12 cellular contexts compared by ENCODE assay signal in the genomic region with DNA sequence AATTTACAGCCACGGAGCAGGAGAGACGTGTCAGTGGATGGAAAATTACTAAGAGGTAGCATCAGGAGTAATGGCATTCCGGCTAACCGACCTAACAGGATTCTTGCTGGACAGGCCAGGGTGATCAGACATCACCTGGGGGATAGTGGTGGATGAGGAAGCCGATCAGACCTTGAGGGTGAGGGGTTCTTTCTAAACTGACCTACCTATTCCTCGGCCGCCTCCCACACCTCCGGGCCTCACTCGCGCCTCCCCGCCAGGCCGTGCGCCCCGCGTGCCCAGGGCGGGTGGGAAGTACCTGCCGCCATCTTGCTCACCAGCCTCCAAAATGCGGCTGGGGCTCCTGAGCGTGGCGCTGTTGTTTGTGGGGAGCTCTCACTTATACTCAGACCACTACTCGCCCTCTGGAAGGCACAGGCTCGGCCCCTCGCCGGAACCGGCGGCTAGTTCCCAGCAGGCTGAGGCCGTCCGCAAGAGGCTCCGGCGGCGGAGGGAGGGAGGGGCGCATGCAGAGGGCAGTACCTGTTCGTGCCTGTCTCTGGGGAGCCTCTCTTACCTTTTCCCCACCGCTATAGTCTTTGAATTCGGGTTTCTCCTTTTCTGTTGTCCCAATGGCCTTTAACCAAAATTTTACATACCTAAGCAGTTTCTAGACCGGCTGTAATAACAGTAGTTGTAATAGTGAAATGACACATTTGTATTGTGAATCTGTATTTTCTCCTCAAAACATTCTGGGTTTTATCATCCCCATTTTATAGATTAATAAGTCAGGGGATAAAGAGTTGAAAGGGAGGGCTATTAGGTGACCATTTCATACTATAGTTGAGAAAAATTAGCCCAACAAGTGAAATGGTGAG. TPM values are rescaled to one million over a fixed set of nuclear protein-coding genes. Genes with fewer than 3 reads are reported as not detected.
DNase-seq lines count a peak whose midpoint lies in the region; ATAC-seq, FAIRE-seq and TF ChIP-seq lines count a peak whose summit lies in the region.
"Had no signal": no experiment of that assay in that cellular context is flagged by ENCODE, and none has a peak within 500 bp of the region (broad histone marks: within the 10 kb centered on the region; RNA-seq: fewer than 3 reads in every experiment).

A gene with protein sequence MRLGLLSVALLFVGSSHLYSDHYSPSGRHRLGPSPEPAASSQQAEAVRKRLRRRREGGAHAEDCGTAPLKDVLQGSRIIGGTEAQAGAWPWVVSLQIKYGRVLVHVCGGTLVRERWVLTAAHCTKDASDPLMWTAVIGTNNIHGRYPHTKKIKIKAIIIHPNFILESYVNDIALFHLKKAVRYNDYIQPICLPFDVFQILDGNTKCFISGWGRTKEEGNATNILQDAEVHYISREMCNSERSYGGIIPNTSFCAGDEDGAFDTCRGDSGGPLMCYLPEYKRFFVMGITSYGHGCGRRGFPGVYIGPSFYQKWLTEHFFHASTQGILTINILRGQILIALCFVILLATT (plus strand): TSS at position 290 of the 857 bp plus-strand sequence. CDS start 39 bp downstream, at position 329.

- peak within 1 kb of the TSS; percentile 23 to 53 (median 46) for H3K4me3 ChIP-seq in esophagus squamous epithelium
- H3K4me3 ChIP-seq in lower lobe of right lung = peak within 1 kb of the TSS; percentile 38
- H3K4me3 ChIP-seq in stomach = peak within 1 kb of the TSS; percentile 17 to 28 (median 25)

- H3K36me3 ChIP-seq in esophagus squamous epithelium (no peaks in the 10 kb centered on the region), lower lobe of right lung (no peaks in the 10 kb centered on the region), stomach (no peaks in the 10 kb centered on the region)

- H3K9me3 ChIP-seq in esophagus squamous epithelium (peaks cover 0 to 9% (median 0%) of the 10 kb centered on the region in 3 donors), lower lobe of right lung (peaks cover 4% of the 10 kb centered on the region), stomach (peaks cover 0 to 9% (median 0%) of the 10 kb centered on the region in 4 donors)

- CTCF ChIA-PET in WTC11 (lab: Charles Lee) = interaction anchor here (0.8 to 1.0 kb wide), 4 partner anchors 17 to 185 kb away, joined by 3 to 7 read pairs (median 6); no protein-coding TSS in a partner anchor

- H3K27me3 ChIP-seq in esophagus squamous epithelium (peaks cover 0 to 6% (median 0%) of the 10 kb centered on the region in 4 donors), lower lobe of right lung (ENCODE audit: low read depth) (no peaks in the 10 kb centered on the region), stomach (peaks cover 0 to 8% (median 0%) of the 10 kb centered on the region in 3 donors)

- TF ChIP-seq CTCF in WTC11 (IDR thresholded peaks at IDR 0.05) (no peak), esophagus squamous epithelium (IDR thresholded peaks at IDR 0.05) (peak in 4 of 6 experiments; percentile 6 to 39 (median 8)), lower lobe of right lung (IDR thresholded peaks at IDR 0.05) (peak; percentile 13), stomach (IDR thresholded peaks at IDR 0.05) (no peak), D721Med (IDR thresholded peaks at IDR 0.05; ENCODE audit: insufficient read depth, missing control alignments) (no peak)

- peaks cover 14% of the 10 kb centered on the region for H3K36me3 Mint-ChIP-seq in WTC11

- H3K4me1 Mint-ChIP-seq in WTC11 = peaks cover 4% of the 10 kb centered on the region

- ATAC-seq in WTC11 (peak; percentile 99), lower lobe of right lung (peak; percentile 82 to 85), GM21390 (IDR thresholded peaks at IDR 0.05; ENCODE audit: unreplicated experiment) (no peak)

- peak within 1 kb of the TSS; percentile 60 for H3K4me3 Mint-ChIP-seq in WTC11

- FAIRE-seq in D721Med (lab: Jason Lieb, UNC) = no peak
- FAIRE-seq: GM18507, H54 had no signal

- TF ChIP-seq POLR2A in esophagus squamous epithelium (IDR thresholded peaks at IDR 0.05) = no peak
- TF ChIP-seq POLR2A in stomach (IDR thresholded peaks at IDR 0.05) = no peak

- no peak for TF ChIP-seq EP300 in stomach (IDR thresholded peaks at IDR 0.05)

- intact Hi-C loops in esophagus squamous epithelium (cut with DNase I) = no loop called here
- intact Hi-C loops in lower lobe of right lung (cut with DNase I) = no loop called here
- intact Hi-C loops in stomach (cut with DNase I; ENCODE audit: low total_unique reads) = no loop called here

- WGBS in esophagus squamous epithelium, 2 donors = 41 to 43% methylated on average over 24 to 34 of the region's 36 CpGs
- WGBS in stomach, 5 donors = 38 to 47% (median 46%) methylated on average over 36 of the region's 36 CpGs

- peak; percentile 85 for DNase-seq in WTC11 (ENCODE audit: low spot score)
- no peak for DNase-seq in esophagus squamous epithelium (lab: John Stamatoyannopoulos, UW)
- peak; percentile 62 for DNase-seq in lower lobe of right lung
- DNase-seq in stomach = no peak
- no peak for DNase-seq in NCI-H2196 treated with DMSO at 0.1 percent for 48 hours (lab: John Stamatoyannopoulos, UW; ENCODE audit: unreplicated experiment)
- no peak for DNase-seq in NCI-H1694 (lab: John Stamatoyannopoulos, UW)
- DNase-seq in D721Med (ENCODE audit: insufficient read length, low spot score) = no peak
- DNase-seq: activated gamma-delta T cell treated with Interleukin-2 at 50 U/mL for 16 hours, NCI-H1105 had no signal

- H3K27ac Mint-ChIP-seq in WTC11 = peak within 1 kb of the TSS; percentile 48; the same call in 1 of the 2 replicates

- H3K27ac ChIP-seq in esophagus squamous epithelium (peak within 1 kb of the TSS in 3 of 4 donors; percentile 69 to 76 (median 76)), lower lobe of right lung (no peak within 1 kb of the TSS), stomach (no peak within 1 kb of the TSS)

- peaks cover 9% of the 10 kb centered on the region for H3K27me3 Mint-ChIP-seq in WTC11 (ENCODE audit: low read depth)

- H3K9me3 Mint-ChIP-seq in WTC11 = peaks cover 23% of the 10 kb centered on the region

- H3K4me1 ChIP-seq in esophagus squamous epithelium (peaks cover 0 to 31% (median 3%) of the 10 kb centered on the region in 3 donors), lower lobe of right lung (no peaks in the 10 kb centered on the region), stomach (peaks cover 0 to 4% (median 0%) of the 10 kb centered on the region in 4 donors)

- POLR2A ChIA-PET in WTC11 (lab: Charles Lee) = interaction anchor here (0.5 to 0.6 kb wide), 2 partner anchors 12 to 241 kb away, joined by 3 to 5 read pairs; no protein-coding TSS in a partner anchor

TF ChIP-seq in WTC11, 78 proteins besides CTCF, POLR2A, EP300 and RAD21 (continues in another document):
- TF ChIP-seq ZNF317 (CRISPR knock-in tag; IDR thresholded peaks at IDR 0.05; ENCODE audit: borderline replicate concordance, low read depth) (no peak), ZBTB21 (CRISPR knock-in tag; IDR thresholded peaks at IDR 0.05; ENCODE audit: borderline replicate concordance) (peak; percentile 71; the same call in 1 of the 2 replicates), MAX (CRISPR knock-in tag; IDR thresholded peaks at IDR 0.05) (peak; percentile 89), KAT7 (CRISPR knock-in tag; IDR thresholded peaks at IDR 0.05; ENCODE audit: borderline replicate concordance) (0 out of 2 replicates have a peak, but pooled peaks have one; percentile 42), FOXP4 (CRISPR knock-in tag; IDR thresholded peaks at IDR 0.05) (0 out of 2 replicates have a peak, but pooled peaks have one; percentile 34), OVOL2 (CRISPR knock-in tag; IDR thresholded peaks at IDR 0.05; ENCODE audit: borderline replicate concordance) (no peak), CDX4 (CRISPR knock-in tag; IDR thresholded peaks at IDR 0.05; ENCODE audit: borderline replicate concordance) (no peak), SP1 (CRISPR knock-in tag; conservative IDR thresholded peaks at IDR 0.05) (0 out of 2 replicates have a peak, but pooled peaks have one; percentile 26), HMGXB4 (CRISPR knock-in tag; IDR thresholded peaks at IDR 0.05) (peak; percentile 65; the same call in 1 of the 2 replicates)

RNA-seq across cellular contexts. Expression of the gene that starts here (rescaled TPM):
- total RNA-seq in WTC11 (2021) (not detected in 3 replicates), esophagus squamous epithelium (not detected), lower lobe of right lung (not detected), stomach (not detected)
- not detected for polyA plus RNA-seq in stomach

Comparison
In these comparisons a context has a peak if more than half of its experiments do, and no peak if none do; other contexts are left out.
1. Peak in DNase-seq and ATAC-seq in WTC11; RNA of the gene not detected or under 1 TPM.
2. Peak in DNase-seq, ATAC-seq and H3K4me3 ChIP-seq in lower lobe of right lung; RNA of the gene not detected or under 1 TPM.
3. CTCF ChIP-seq: peak in esophagus squamous epithelium (4 of 6) and lower lobe of right lung (single experiment); none in WTC11 (single experiment), stomach (0 of 7) and D721Med (single experiment).
4. H3K27ac ChIP-seq: peak in esophagus squamous epithelium (3 of 4); none in lower lobe of right lung (single experiment) and stomach (0 of 5).
5. Peak in every context shown above with its lines, with median percentiles within 50 percentile points of each other: H3K4me3 ChIP-seq.